21 cellular contexts compared by ENCODE assay signal in the genomic region with DNA sequence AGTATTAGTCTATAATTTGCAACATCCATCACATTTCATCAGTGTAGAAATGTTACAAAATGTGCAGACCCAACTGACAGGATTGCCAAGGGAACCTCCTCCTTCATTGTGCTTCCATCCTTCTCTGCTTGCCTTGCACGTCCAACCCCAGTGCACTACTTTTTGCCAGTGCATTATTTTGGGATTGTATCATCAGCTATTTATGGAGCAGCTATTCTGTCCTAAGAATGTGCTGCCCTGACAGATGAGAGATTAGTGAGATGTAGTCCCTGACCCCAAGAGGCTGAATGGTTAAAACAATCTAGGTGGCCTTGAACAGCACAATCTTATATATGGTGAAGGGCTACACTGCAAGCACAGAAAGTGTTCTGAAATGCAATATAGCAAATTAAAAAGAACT.
DNase-seq lines count a peak whose midpoint lies in the region; ATAC-seq, FAIRE-seq and TF ChIP-seq lines count a peak whose summit lies in the region.
"Had no signal": no experiment of that assay in that cellular context is flagged by ENCODE, and none has a peak within 500 bp of the region (broad histone marks: within the 10 kb centered on the region; RNA-seq: fewer than 3 reads in every experiment).

No MANE protein-coding gene starts in this region.

- no peak overlapping the region for H2BK15ac ChIP-seq in IMR-90 (ENCODE audit: low read depth, low read length)

- no peak overlapping the region for H2AK5ac ChIP-seq in IMR-90 (ENCODE audit: low read depth, low read length)

- no peak overlapping the region for H3K27ac Mint-ChIP-seq in astrocyte (ENCODE audit: unreplicated experiment)
- H3K27ac Mint-ChIP-seq: CD4-positive, alpha-beta memory T cell had no signal

- H3K9me3 ChIP-seq in heart right ventricle = peaks cover 0 to 17% (median 0%) of the 10 kb centered on the region in 11 donors
- no peaks in the 10 kb centered on the region for H3K9me3 ChIP-seq in IMR-90 (ENCODE audit: control insufficient read depth, insufficient read depth, low read length)
- no peaks in the 10 kb centered on the region for H3K9me3 ChIP-seq in astrocyte (ENCODE audit: insufficient read depth, low read depth, low read length)
- no peaks in the 10 kb centered on the region for H3K9me3 ChIP-seq in OCI-LY7 (ENCODE audit: low read length)

- H3K36me3 ChIP-seq in heart right ventricle (no peaks in the 10 kb centered on the region), IMR-90 (ENCODE audit: control insufficient read depth, insufficient read depth, low read length) (no peaks in the 10 kb centered on the region), astrocyte (ENCODE audit: insufficient read depth, low read length) (no peaks in the 10 kb centered on the region), OCI-LY7 (ENCODE audit: insufficient read depth, low read length) (no peaks in the 10 kb centered on the region)

- dilution Hi-C loops in IMR-90 (cut with HindIII; ENCODE audit: low sequenced_read_pairs, unreplicated experiment) = no loop called here

- no peak overlapping the region for H2BK5ac ChIP-seq in IMR-90 (ENCODE audit: low read depth, low read length, poor library complexity, severe bottlenecking)

- no peaks in the 10 kb centered on the region for H3K9me2 ChIP-seq in OCI-LY7 (ENCODE audit: insufficient read depth, low read length)

- H3K56ac ChIP-seq in IMR-90 (ENCODE audit: extremely low read depth, insufficient read depth, low read length) = no peak overlapping the region

- H3K23ac ChIP-seq in IMR-90 (ENCODE audit: low read depth, low read length) = no peak overlapping the region

- no peak overlapping the region for H2BK20ac ChIP-seq in IMR-90 (ENCODE audit: low read depth, low read length)

- CTCF ChIA-PET in IMR-90 (lab: Yijun Ruan, JAX) (no interaction called here), OCI-LY7 (lab: Charles Lee; ENCODE audit: unreplicated experiment) (no interaction called here)

- H3K27ac ChIP-seq in heart right ventricle (no peak overlapping the region), IMR-90 (ENCODE audit: insufficient read depth, low read length) (no peak overlapping the region), astrocyte (ENCODE audit: low read depth, low read length) (no peak overlapping the region), OCI-LY7 (ENCODE audit: low read depth, low read length, poor library complexity, severe bottlenecking) (no peak overlapping the region)
- H3K27ac ChIP-seq: GM23248 had no signal

- H3K4me3 Mint-ChIP-seq in astrocyte (ENCODE audit: unreplicated experiment) = no peak overlapping the region
- H3K4me3 Mint-ChIP-seq: CD4-positive, alpha-beta memory T cell had no signal

- peak in 1 of 2 donors; percentile 5 for DNase-seq in heart right ventricle
- DNase-seq in Right ventricle myocardium inferior (ENCODE audit: missing footprints) = no peak
- peak; percentile 6 for DNase-seq in IMR-90
- peak; percentile 1 for DNase-seq in astrocyte (ENCODE audit: low read depth)
- DNase-seq in myocyte (ENCODE audit: low read depth) = peak; percentile 1
- no peak for DNase-seq in OCI-LY7 (ENCODE audit: low spot score)
- DNase-seq in lower leg skin (ENCODE audit: low spot score in 2 of 2) = no peak
- DNase-seq: C1 segment of cervical spinal cord; Calu3; CD4-positive, alpha-beta memory T cell; COR-L47; DMS53; DMS79 treated with DMSO at 0.1 percent for 48 hours; GF-D8; GM23248; H7; HCEC 1CT had no signal

- TF ChIP-seq RAD21 in IMR-90 (IDR thresholded peaks at IDR 0.05; ENCODE audit: low read length) = no peak

- no peaks in the 10 kb centered on the region for H3K27me3 Mint-ChIP-seq in astrocyte (ENCODE audit: low read depth, unreplicated experiment)
- H3K27me3 Mint-ChIP-seq: CD4-positive, alpha-beta memory T cell had no signal

- TF ChIP-seq CTCF in heart right ventricle (IDR thresholded peaks at IDR 0.05) (no peak), IMR-90 (conservative IDR thresholded peaks at IDR 0.05; ENCODE audit: low read depth, low read length) (no peak), astrocyte (IDR thresholded peaks at IDR 0.05; ENCODE audit: insufficient read depth, low read depth, low read length) (no peak), OCI-LY7 (conservative IDR thresholded peaks at IDR 0.05; ENCODE audit: low read length) (no peak), lower leg skin (IDR thresholded peaks at IDR 0.05) (no peak)

- H3K79me1 ChIP-seq in IMR-90 (ENCODE audit: low read depth in 1 of 2, low read length in 2 of 2) = no peaks in the 10 kb centered on the region

- H3K9me1 ChIP-seq in IMR-90 (ENCODE audit: insufficient read depth, low read length) = no peaks in the 10 kb centered on the region

- no peaks in the 10 kb centered on the region for H3K79me2 ChIP-seq in astrocyte (ENCODE audit: insufficient read depth, low read length)
- no peaks in the 10 kb centered on the region for H3K79me2 ChIP-seq in OCI-LY7 (ENCODE audit: insufficient read depth, low read depth, low read length)

- in situ Hi-C loops in IMR-90 (cut with MboI; ENCODE audit: low sequenced_read_pairs) = no loop called here

- POLR2A ChIA-PET in IMR-90 (lab: Charles Lee; ENCODE audit: unreplicated experiment) (no interaction called here), OCI-LY7 (lab: Charles Lee) (no interaction called here)

- no peaks in the 10 kb centered on the region for H3K36me3 Mint-ChIP-seq in astrocyte (ENCODE audit: low read depth, unreplicated experiment)
- H3K36me3 Mint-ChIP-seq: CD4-positive, alpha-beta memory T cell had no signal

- no peak overlapping the region for H2AK9ac ChIP-seq in IMR-90 (replicated peaks; ENCODE audit: low read depth, low read length, poor library complexity)

- H4K5ac ChIP-seq in IMR-90 (ENCODE audit: low read depth, low read length) = no peak overlapping the region

- no peak overlapping the region for H3K4ac ChIP-seq in IMR-90 (ENCODE audit: low read depth, low read length)

- H3K4me3 ChIP-seq in heart right ventricle (no peak overlapping the region), IMR-90 (ENCODE audit: insufficient read depth, low read depth, low read length) (no peak overlapping the region), astrocyte (ENCODE audit: insufficient read depth, low read depth, low read length) (no peak overlapping the region), OCI-LY7 (ENCODE audit: low read depth, low read length, poor library complexity, severe bottlenecking) (no peak overlapping the region), lower leg skin (ENCODE audit: low read depth, poor library complexity, severe bottlenecking) (no peak overlapping the region)
- H3K4me3 ChIP-seq: GM23248 had no signal

- H2AFZ ChIP-seq in IMR-90 (replicated peaks; ENCODE audit: low read length, poor library complexity) (no peak overlapping the region), astrocyte (ENCODE audit: low read depth, low read length) (no peak overlapping the region), OCI-LY7 (ENCODE audit: low read length) (no peak overlapping the region)
- H2AFZ ChIP-seq: GM23248 had no signal

- H3K4me1 Mint-ChIP-seq in astrocyte (ENCODE audit: low read depth, unreplicated experiment) = peaks cover 35% of the 10 kb centered on the region
- H3K4me1 Mint-ChIP-seq: CD4-positive, alpha-beta memory T cell had no signal

- H3K4me2 ChIP-seq in IMR-90 (ENCODE audit: low read depth, low read length) (no peak overlapping the region), astrocyte (ENCODE audit: low read length) (no peak overlapping the region), OCI-LY7 (ENCODE audit: low read length) (no peak overlapping the region)

- BruUV-seq in IMR-90 (replicated peaks; lab: Mats Ljungman, UMichigan) = no TSS peak
- no TSS peak for BruUV-seq in OCI-LY7 (replicated peaks; lab: Mats Ljungman, UMichigan)

- no peak overlapping the region for H3K18ac ChIP-seq in IMR-90 (ENCODE audit: low read depth, low read length)

- peaks cover 0 to 7% (median 0%) of the 10 kb centered on the region in 9 donors for H3K4me1 ChIP-seq in heart right ventricle
- no peaks in the 10 kb centered on the region for H3K4me1 ChIP-seq in IMR-90 (ENCODE audit: control insufficient read depth, insufficient read depth, low read length)
- no peaks in the 10 kb centered on the region for H3K4me1 ChIP-seq in astrocyte (ENCODE audit: insufficient read depth, low read length)
- no peaks in the 10 kb centered on the region for H3K4me1 ChIP-seq in OCI-LY7 (ENCODE audit: insufficient read depth, low read length, poor library complexity, severe bottlenecking)

- no peak for TF ChIP-seq POLR2A in IMR-90 (IDR thresholded peaks at IDR 0.05; ENCODE audit: low read depth, low read length)
- no peak for TF ChIP-seq POLR2A in lower leg skin (IDR thresholded peaks at IDR 0.05)

- H3K14ac ChIP-seq in IMR-90 (replicated peaks; ENCODE audit: low read depth, low read length) = no peak overlapping the region

- ATAC-seq in heart right ventricle (peak in 7 of 8 donors; percentile 42 to 94 (median 69)), Right ventricle myocardium inferior (no peak), IMR-90 (ENCODE audit: low read depth) (no peak), GM18861 (IDR thresholded peaks at IDR 0.05; ENCODE audit: unreplicated experiment) (no peak)

- intact Hi-C loops in heart right ventricle (cut with DNase I) = no loop called here
- intact Hi-C loops in Right ventricle myocardium inferior (cut with DNase I) = no loop called here
- intact Hi-C loops in IMR-90 (cut with micrococcal nuclease) = no loop called here
- intact Hi-C loops in OCI-LY7 (cut with micrococcal nuclease; ENCODE audit: unreplicated experiment) = no loop called here
- intact Hi-C loops in lower leg skin (cut with DNase I; ENCODE audit: low total_unique reads) = no loop called here

- no peak for FAIRE-seq in astrocyte (lab: Jason Lieb, UNC)
- FAIRE-seq: GM12891, GM18507, H1 had no signal

- no peak overlapping the region for H2BK120ac ChIP-seq in IMR-90 (ENCODE audit: low read depth, low read length)

- no peak overlapping the region for H4K8ac ChIP-seq in IMR-90 (ENCODE audit: low read depth in 2 of 2, low read length in 2 of 2)

- H3K9ac ChIP-seq in IMR-90 (ENCODE audit: low read depth, low read length) (no peak overlapping the region), astrocyte (ENCODE audit: low read length) (no peak overlapping the region)
- H3K9ac ChIP-seq: GM23248 had no signal

- H3K27me3 ChIP-seq in heart right ventricle = no peaks in the 10 kb centered on the region
- peaks cover 1% of the 10 kb centered on the region; the same call in 1 of the 2 replicates for H3K27me3 ChIP-seq in IMR-90 (ENCODE audit: control insufficient read depth, insufficient read depth, low read length)
- no peaks in the 10 kb centered on the region for H3K27me3 ChIP-seq in astrocyte (ENCODE audit: insufficient read depth, low read length)

- peaks cover 4% of the 10 kb centered on the region for H3K9me3 Mint-ChIP-seq in astrocyte (ENCODE audit: unreplicated experiment)

- H4K20me1 ChIP-seq in IMR-90 (ENCODE audit: insufficient read depth, low read length) (no peaks in the 10 kb centered on the region), astrocyte (ENCODE audit: insufficient read depth, low read length) (no peaks in the 10 kb centered on the region), OCI-LY7 (ENCODE audit: insufficient read depth, low read length) (no peaks in the 10 kb centered on the region)

- 6 to 12% methylated on average over 1 of the region's 1 CpG for WGBS in heart right ventricle, 2 donors
- WGBS in IMR-90 (ENCODE audit: extremely low coverage in 2 of 2, insufficient read length in 1 of 2), 2 experiments = no CpG with 5 or more reads among the region's 1 CpG
- 24 to 36% methylated on average over 1 of the region's 1 CpG for WGBS in lower leg skin, 2 donors

- H4K91ac ChIP-seq in IMR-90 (ENCODE audit: insufficient read depth, low read depth, low read length) = no peak overlapping the region

Comparison
In these comparisons a context has a peak if more than half of its experiments do, and no peak if none do; other contexts are left out.
1. ATAC-seq: peak in heart right ventricle (7 of 8); none in Right ventricle myocardium inferior (single experiment), IMR-90 (single experiment) and GM18861 (single experiment).
2. DNase-seq: peak in IMR-90 (single experiment), astrocyte (single experiment) and myocyte (single experiment); none in Right ventricle myocardium inferior (single experiment), OCI-LY7 (single experiment) and lower leg skin (0 of 2).